1 cellular context compared by ENCODE assay signal in the genomic region with DNA sequence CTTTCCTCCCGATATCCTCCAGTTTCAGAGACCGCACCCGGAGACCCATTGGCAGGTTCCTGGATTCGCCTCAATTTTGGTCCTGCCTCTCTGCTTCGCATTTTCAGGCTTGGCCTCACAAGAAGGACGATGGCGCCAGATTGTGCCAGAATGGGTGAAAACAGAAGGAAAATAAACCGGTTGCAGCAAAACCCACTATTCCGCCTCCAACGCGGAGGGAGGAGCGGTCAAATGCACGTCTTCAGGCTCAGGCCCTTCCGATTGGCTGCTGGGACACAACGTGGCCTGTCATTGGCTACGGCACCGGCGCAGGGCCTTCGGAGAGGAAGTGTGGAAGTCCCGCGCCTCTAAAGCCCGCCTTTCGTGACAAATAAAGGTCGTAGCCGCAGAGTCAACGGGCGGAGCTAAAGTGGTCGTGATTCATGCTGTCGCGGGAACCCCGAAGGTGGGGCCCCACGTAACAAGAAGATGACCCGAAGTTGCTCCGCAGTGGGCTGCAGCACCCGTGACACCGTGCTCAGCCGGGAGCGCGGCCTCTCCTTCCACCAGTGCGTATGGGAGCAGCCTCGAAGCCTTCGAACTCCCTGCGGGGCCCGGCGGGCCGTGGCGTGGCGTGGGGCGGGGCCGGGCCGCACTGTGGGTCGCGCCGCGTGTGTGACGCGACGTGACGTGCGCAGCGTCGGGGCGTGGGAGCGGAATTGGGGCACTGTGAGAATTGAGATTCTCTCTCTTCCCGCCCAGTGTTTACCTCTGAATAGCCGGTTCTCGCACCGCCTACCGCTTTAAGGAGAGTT.
TF ChIP-seq lines count a peak whose summit lies in the region.

THAP9 (plus strand) TSS at position 401 of the 794 bp plus-strand sequence; CDS start at position 469, 68 bp downstream.

TF ChIP-seq in HepG2, 621 proteins besides CTCF, POLR2A, EP300 and RAD21 (continued from another document and continues in another):
- TF ChIP-seq, protein P1, sequence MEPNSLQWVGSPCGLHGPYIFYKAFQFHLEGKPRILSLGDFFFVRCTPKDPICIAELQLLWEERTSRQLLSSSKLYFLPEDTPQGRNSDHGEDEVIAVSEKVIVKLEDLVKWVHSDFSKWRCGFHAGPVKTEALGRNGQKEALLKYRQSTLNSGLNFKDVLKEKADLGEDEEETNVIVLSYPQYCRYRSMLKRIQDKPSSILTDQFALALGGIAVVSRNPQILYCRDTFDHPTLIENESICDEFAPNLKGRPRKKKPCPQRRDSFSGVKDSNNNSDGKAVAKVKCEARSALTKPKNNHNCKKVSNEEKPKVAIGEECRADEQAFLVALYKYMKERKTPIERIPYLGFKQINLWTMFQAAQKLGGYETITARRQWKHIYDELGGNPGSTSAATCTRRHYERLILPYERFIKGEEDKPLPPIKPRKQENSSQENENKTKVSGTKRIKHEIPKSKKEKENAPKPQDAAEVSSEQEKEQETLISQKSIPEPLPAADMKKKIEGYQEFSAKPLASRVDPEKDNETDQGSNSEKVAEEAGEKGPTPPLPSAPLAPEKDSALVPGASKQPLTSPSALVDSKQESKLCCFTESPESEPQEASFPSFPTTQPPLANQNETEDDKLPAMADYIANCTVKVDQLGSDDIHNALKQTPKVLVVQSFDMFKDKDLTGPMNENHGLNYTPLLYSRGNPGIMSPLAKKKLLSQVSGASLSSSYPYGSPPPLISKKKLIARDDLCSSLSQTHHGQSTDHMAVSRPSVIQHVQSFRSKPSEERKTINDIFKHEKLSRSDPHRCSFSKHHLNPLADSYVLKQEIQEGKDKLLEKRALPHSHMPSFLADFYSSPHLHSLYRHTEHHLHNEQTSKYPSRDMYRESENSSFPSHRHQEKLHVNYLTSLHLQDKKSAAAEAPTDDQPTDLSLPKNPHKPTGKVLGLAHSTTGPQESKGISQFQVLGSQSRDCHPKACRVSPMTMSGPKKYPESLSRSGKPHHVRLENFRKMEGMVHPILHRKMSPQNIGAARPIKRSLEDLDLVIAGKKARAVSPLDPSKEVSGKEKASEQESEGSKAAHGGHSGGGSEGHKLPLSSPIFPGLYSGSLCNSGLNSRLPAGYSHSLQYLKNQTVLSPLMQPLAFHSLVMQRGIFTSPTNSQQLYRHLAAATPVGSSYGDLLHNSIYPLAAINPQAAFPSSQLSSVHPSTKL (CRISPR knock-in tag; IDR thresholded peaks at IDR 0.05) = peak; percentile 54
- TF ChIP-seq ZNF547 (CRISPR knock-in tag; IDR thresholded peaks at IDR 0.05) (0 out of 2 replicates have a peak, but pooled peaks have one; percentile 67), RBM22 (optimal IDR thresholded peaks at IDR 0.05; ENCODE audit: low read length) (no peak), NCOA2 (CRISPR knock-in tag; IDR thresholded peaks at IDR 0.05) (no peak; the same call in none of the 2 replicates), SIN3B (IDR thresholded peaks at IDR 0.05; ENCODE audit: low read length) (0 out of 2 replicates have a peak, but pooled peaks have one; percentile 8), ZNF317 (CRISPR knock-in tag; IDR thresholded peaks at IDR 0.05) (no peak), ZNF660 (CRISPR knock-in tag; IDR thresholded peaks at IDR 0.05; ENCODE audit: borderline replicate concordance, low read depth) (no peak), SP2 (CRISPR knock-in tag; IDR thresholded peaks at IDR 0.05) (peak; percentile 94), CEBPG (CRISPR knock-in tag; IDR thresholded peaks at IDR 0.05) (no peak), RBFOX2 (IDR thresholded peaks at IDR 0.05; ENCODE audit: low read depth, low read length) (peak; percentile 95), TARDBP (CRISPR knock-in tag; IDR thresholded peaks at IDR 0.05) (peak; percentile 67), SSRP1 (CRISPR knock-in tag; IDR thresholded peaks at IDR 0.05) (no peak), SOX5 (CRISPR knock-in tag; IDR thresholded peaks at IDR 0.05; ENCODE audit: borderline replicate concordance) (no peak), ZFP36L2 (CRISPR knock-in tag; IDR thresholded peaks at IDR 0.05) (no peak), HOMEZ (CRISPR knock-in tag; IDR thresholded peaks at IDR 0.05; ENCODE audit: low read depth) (peak; percentile 65), RBM39 (IDR thresholded peaks at IDR 0.05; ENCODE audit: low read depth, low read length, poor library complexity, severe bottlenecking) (peak; percentile 53), PAX8 (CRISPR knock-in tag; IDR thresholded peaks at IDR 0.05; ENCODE audit: borderline replicate concordance) (0 out of 2 replicates have a peak, but pooled peaks have one; percentile 40), GTF3A (CRISPR knock-in tag; conservative IDR thresholded peaks at IDR 0.05) (no peak), NFYB (CRISPR knock-in tag; IDR thresholded peaks at IDR 0.05) (peak; percentile 96), ZNF124 (CRISPR knock-in tag; IDR thresholded peaks at IDR 0.05) (peak; percentile 57; the same call in 1 of the 2 replicates), BATF2 (CRISPR knock-in tag; IDR thresholded peaks at IDR 0.05) (peak; percentile 76; the same call in 1 of the 2 replicates), ZKSCAN5 (CRISPR knock-in tag; IDR thresholded peaks at IDR 0.05) (no peak), HDAC2 (CRISPR knock-in tag; IDR thresholded peaks at IDR 0.05) (peak; percentile 61), ZNF720 (CRISPR knock-in tag; IDR thresholded peaks at IDR 0.05) (no peak), NRL (CRISPR knock-in tag; IDR thresholded peaks at IDR 0.05; ENCODE audit: borderline replicate concordance) (peak; percentile 86), RNF219 (CRISPR knock-in tag; IDR thresholded peaks at IDR 0.05) (no peak), ZBTB42 (CRISPR knock-in tag; IDR thresholded peaks at IDR 0.05) (peak; percentile 78), HIC2 (CRISPR knock-in tag; IDR thresholded peaks at IDR 0.05; ENCODE audit: low read depth) (no peak; the same call in 1 of the 2 replicates), SRSF9 (IDR thresholded peaks at IDR 0.05; ENCODE audit: borderline replicate concordance, insufficient read depth, low read depth, low read length, poor library complexity, severe bottlenecking) (no peak), HNF4A (CRISPR knock-in tag; IDR thresholded peaks at IDR 0.05) (no peak; the same call in 1 of the 2 replicates), NR1H2 (CRISPR knock-in tag; IDR thresholded peaks at IDR 0.05; ENCODE audit: borderline replicate concordance, low read depth) (no peak), ZNF280B (CRISPR knock-in tag; IDR thresholded peaks at IDR 0.05; ENCODE audit: borderline replicate concordance) (peak; percentile 54; the same call in 1 of the 2 replicates), REXO4 (CRISPR knock-in tag; IDR thresholded peaks at IDR 0.05; ENCODE audit: borderline replicate concordance) (0 out of 2 replicates have a peak, but pooled peaks have one; percentile 88), MBD4 (IDR thresholded peaks at IDR 0.05; ENCODE audit: borderline replicate concordance, low read length) (no peak), ZFP36L1 (CRISPR knock-in tag; IDR thresholded peaks at IDR 0.05) (peak; percentile 86; the same call in 1 of the 2 replicates), ZNF598 (CRISPR knock-in tag; IDR thresholded peaks at IDR 0.05; ENCODE audit: borderline replicate concordance) (no peak), SIX1 (CRISPR knock-in tag; IDR thresholded peaks at IDR 0.05; ENCODE audit: borderline replicate concordance) (no peak), ZMAT3 (CRISPR knock-in tag; conservative IDR thresholded peaks at IDR 0.05) (no peak; the same call in 1 of the 2 replicates), ZNF775 (CRISPR knock-in tag; IDR thresholded peaks at IDR 0.05; ENCODE audit: borderline replicate concordance) (no peak), ZNF20 (CRISPR knock-in tag; IDR thresholded peaks at IDR 0.05) (no peak)
- TF ChIP-seq, protein P2, sequence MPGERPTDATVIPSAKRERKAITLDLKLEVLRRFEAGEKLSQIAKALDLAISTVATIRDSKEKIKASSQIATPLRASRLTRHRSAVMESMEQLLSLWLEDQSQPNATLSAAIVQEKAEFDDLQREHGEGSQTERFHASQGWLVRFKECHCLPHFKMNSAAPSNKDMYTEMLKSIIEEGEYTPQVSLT (CRISPR knock-in tag; IDR thresholded peaks at IDR 0.05; ENCODE audit: borderline replicate concordance, low read depth) = no peak
- TF ChIP-seq, protein P3, sequence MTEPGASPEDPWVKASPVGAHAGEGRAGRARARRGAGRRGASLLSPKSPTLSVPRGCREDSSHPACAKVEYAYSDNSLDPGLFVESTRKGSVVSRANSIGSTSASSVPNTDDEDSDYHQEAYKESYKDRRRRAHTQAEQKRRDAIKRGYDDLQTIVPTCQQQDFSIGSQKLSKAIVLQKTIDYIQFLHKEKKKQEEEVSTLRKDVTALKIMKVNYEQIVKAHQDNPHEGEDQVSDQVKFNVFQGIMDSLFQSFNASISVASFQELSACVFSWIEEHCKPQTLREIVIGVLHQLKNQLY (CRISPR knock-in tag; IDR thresholded peaks at IDR 0.05) = no peak; the same call in 1 of the 2 replicates
- TF ChIP-seq, protein P4, sequence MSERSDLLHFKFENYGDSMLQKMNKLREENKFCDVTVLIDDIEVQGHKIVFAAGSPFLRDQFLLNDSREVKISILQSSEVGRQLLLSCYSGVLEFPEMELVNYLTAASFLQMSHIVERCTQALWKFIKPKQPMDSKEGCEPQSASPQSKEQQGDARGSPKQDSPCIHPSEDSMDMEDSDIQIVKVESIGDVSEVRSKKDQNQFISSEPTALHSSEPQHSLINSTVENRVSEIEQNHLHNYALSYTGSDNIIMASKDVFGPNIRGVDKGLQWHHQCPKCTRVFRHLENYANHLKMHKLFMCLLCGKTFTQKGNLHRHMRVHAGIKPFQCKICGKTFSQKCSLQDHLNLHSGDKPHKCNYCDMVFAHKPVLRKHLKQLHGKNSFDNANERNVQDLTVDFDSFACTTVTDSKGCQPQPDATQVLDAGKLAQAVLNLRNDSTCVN (CRISPR knock-in tag; IDR thresholded peaks at IDR 0.05; ENCODE audit: borderline replicate concordance) = no peak
- TF ChIP-seq, protein P5, sequence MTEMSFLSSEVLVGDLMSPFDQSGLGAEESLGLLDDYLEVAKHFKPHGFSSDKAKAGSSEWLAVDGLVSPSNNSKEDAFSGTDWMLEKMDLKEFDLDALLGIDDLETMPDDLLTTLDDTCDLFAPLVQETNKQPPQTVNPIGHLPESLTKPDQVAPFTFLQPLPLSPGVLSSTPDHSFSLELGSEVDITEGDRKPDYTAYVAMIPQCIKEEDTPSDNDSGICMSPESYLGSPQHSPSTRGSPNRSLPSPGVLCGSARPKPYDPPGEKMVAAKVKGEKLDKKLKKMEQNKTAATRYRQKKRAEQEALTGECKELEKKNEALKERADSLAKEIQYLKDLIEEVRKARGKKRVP (CRISPR knock-in tag; IDR thresholded peaks at IDR 0.05) = peak in 1 of 2 experiments; percentile 66; a peak in 2 of 4 replicates
